In the genomic region with DNA sequence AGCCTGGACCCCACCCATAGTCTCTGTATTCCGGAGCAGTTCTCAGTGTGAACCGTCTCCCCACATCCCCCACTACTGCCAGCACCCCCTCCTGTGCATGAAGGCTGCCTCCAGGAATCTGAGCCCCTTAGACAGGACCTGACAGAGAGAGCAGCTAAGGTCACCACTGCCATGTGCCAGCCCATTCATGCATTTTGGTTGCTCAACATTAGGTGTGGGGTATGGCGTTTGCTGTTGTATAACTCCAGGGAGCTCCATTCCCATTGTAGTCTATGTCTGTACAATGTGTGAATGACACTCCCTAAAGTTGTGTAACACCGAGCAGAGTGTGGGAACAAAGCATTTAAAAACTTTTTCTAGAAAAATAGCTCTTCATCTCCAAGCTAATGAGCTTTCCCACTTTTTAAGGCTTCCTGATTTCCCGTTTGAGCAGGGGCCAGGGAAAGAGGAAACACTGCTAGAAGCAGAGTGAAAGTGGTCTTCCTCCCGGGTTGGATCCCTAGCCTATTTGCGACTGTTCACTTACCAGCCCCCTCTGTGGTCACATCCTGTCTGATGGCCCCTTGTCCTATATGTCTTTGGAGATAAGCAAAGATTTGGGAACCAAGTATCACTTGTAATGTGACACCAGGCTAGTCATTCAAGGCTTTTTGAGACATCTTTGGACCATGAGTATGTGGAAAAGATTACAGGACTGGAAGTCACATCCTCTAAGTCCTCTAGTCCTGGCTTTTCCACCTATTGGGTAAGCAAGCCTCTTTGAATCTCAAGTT, we compare ENCODE assay signal across 15 cellular contexts. TPM values are rescaled to one million over a fixed set of nuclear protein-coding genes. Genes with fewer than 3 reads are reported as not detected.
DNase-seq lines count a peak whose midpoint lies in the region; ATAC-seq, FAIRE-seq and TF ChIP-seq lines count a peak whose summit lies in the region.
"Had no signal": no experiment of that assay in that cellular context is flagged by ENCODE, and none has a peak within 500 bp of the region (broad histone marks: within the 10 kb centered on the region; RNA-seq: fewer than 3 reads in every experiment).

No MANE protein-coding gene starts in this region.

- H3K4me3 ChIP-seq in RWPE2 (ENCODE audit: severe bottlenecking) (no peak overlapping the region), fibroblast of mammary gland (ENCODE audit: control insufficient read depth, low read depth, low read length) (no peak overlapping the region), small intestine (ENCODE audit: low read depth in 1 of 2, low read length in 2 of 2) (no peak overlapping the region)
- H3K4me3 ChIP-seq: prostate gland had no signal

- H3K36me3 ChIP-seq in RWPE2 (ENCODE audit: low read depth) (peaks cover 13% of the 10 kb centered on the region), small intestine (ENCODE audit: control insufficient read depth in 2 of 2, insufficient read depth in 2 of 2, low read length in 2 of 2) (no peaks in the 10 kb centered on the region)
- H3K36me3 ChIP-seq: prostate gland had no signal

- DNase-seq in CD1c-positive myeloid dendritic cell (ENCODE audit: extremely low spot score) (peak; percentile 5), RWPE2 (ENCODE audit: low spot score) (peak; percentile 28), fibroblast of mammary gland (ENCODE audit: low read depth) (peak; percentile 80), nephron progenitor cell (no peak), small intestine (no peak), OCI-M2 (lab: John Stamatoyannopoulos, UW; ENCODE audit: unreplicated experiment) (no peak), WTC11 (ENCODE audit: low spot score) (no peak)
- DNase-seq in activated CD4-positive, CD25-positive, alpha-beta regulatory T cell treated with anti-CD3 and anti-CD28 coated beads, Interleukin-2, amount 50 U/mL, for 72 hours = no peak
- DNase-seq: CD8-positive, alpha-beta T cell; NCI-H526; stimulated activated naive CD4-positive, alpha-beta T cell had no signal

- H3K4me3 Mint-ChIP-seq in nephron progenitor cell (peak overlapping the region; percentile 28), WTC11 (no peak overlapping the region)
- H3K4me3 Mint-ChIP-seq: CD8-positive, alpha-beta T cell had no signal

- H3K27me3 ChIP-seq in RWPE2 (ENCODE audit: insufficient read depth, poor library complexity, severe bottlenecking) (no peaks in the 10 kb centered on the region), small intestine (ENCODE audit: control insufficient read depth in 2 of 2, insufficient read depth in 2 of 2, low read length in 2 of 2) (no peaks in the 10 kb centered on the region)

- POLR2A ChIA-PET in WTC11 (lab: Charles Lee) = interaction anchor here (2.5 kb wide), 1 partner anchor 76 kb away, joined by 10 read pairs; the partner anchor contains the start of gene VCP

- H3K9me3 Mint-ChIP-seq in nephron progenitor cell = no peaks in the 10 kb centered on the region
- no peaks in the 10 kb centered on the region for H3K9me3 Mint-ChIP-seq in WTC11
- H3K9me3 Mint-ChIP-seq: activated naive CD4-positive, alpha-beta T cell treated with anti-CD3 and anti-CD28 coated beads, Interleukin-2, amount 50 U/mL, for 72 hours; CD8-positive, alpha-beta T cell had no signal

- 73 to 82% (median 75%) methylated on average over 7 of the region's 7 CpGs for WGBS in small intestine, 3 donors

- H3K27ac Mint-ChIP-seq in nephron progenitor cell (peak overlapping the region; percentile 27), WTC11 (no peak overlapping the region)
- H3K27ac Mint-ChIP-seq: CD8-positive, alpha-beta T cell had no signal

- TF ChIP-seq CTCF in RWPE2 (IDR thresholded peaks at IDR 0.05; ENCODE audit: poor library complexity, severe bottlenecking) (no peak), fibroblast of mammary gland (conservative IDR thresholded peaks at IDR 0.05; ENCODE audit: control insufficient read depth, insufficient read depth, low read depth, low read length) (no peak), nephron progenitor cell (IDR thresholded peaks at IDR 0.05) (no peak), WTC11 (IDR thresholded peaks at IDR 0.05) (no peak)

- no peaks in the 10 kb centered on the region for H3K9me3 ChIP-seq in RWPE2 (ENCODE audit: severe bottlenecking)
- H3K9me3 ChIP-seq in small intestine (ENCODE audit: control insufficient read depth, low read depth) = no peaks in the 10 kb centered on the region
- H3K9me3 ChIP-seq: prostate gland had no signal

- no peak for FAIRE-seq in small intestine (lab: Jason Lieb, UNC)
- FAIRE-seq: GM18507, H54 had no signal

- peaks cover 12% of the 10 kb centered on the region for H3K36me3 Mint-ChIP-seq in nephron progenitor cell (ENCODE audit: low read depth)
- peaks cover 34% of the 10 kb centered on the region for H3K36me3 Mint-ChIP-seq in WTC11

- H3K4me1 Mint-ChIP-seq in nephron progenitor cell = peaks cover 78% of the 10 kb centered on the region
- H3K4me1 Mint-ChIP-seq in WTC11 = peaks cover 52% of the 10 kb centered on the region

- H3K27me3 Mint-ChIP-seq in nephron progenitor cell (ENCODE audit: low read depth, poor library complexity) = peaks cover 2% of the 10 kb centered on the region
- no peaks in the 10 kb centered on the region; the same call in 1 of the 2 replicates for H3K27me3 Mint-ChIP-seq in WTC11 (ENCODE audit: low read depth)

- CTCF ChIA-PET in WTC11 (lab: Charles Lee) = interaction anchor here (1.0 to 10.1 kb wide), 14 partner anchors 11 to 294 kb away, joined by 3 to 183 read pairs (median 8); partner anchors contain the start of gene VCP

- ATAC-seq in RWPE2 (ENCODE audit: low read depth) = peak; percentile 47
- no peak for ATAC-seq in WTC11
- ATAC-seq: activated naive CD4-positive, alpha-beta T cell treated with anti-CD3 and anti-CD28 coated beads, Interleukin-2, amount 50 U/mL, for 72 hours; CD8-positive, alpha-beta T cell had no signal

- H3K27ac ChIP-seq in RWPE2 (ENCODE audit: poor library complexity, severe bottlenecking) = peak overlapping the region; percentile 83
- peak overlapping the region in 1 of 2 donors; percentile 90 for H3K27ac ChIP-seq in small intestine (ENCODE audit: low read depth in 1 of 2, low read length in 1 of 2)

- H3K4me1 ChIP-seq in RWPE2 (ENCODE audit: insufficient read depth, poor library complexity, severe bottlenecking) (peaks cover 45% of the 10 kb centered on the region), small intestine (ENCODE audit: control insufficient read depth in 2 of 2, insufficient read depth in 1 of 2, low read depth in 1 of 2, low read length in 1 of 2) (peaks cover 0 to 8% of the 10 kb centered on the region in 2 donors)
- H3K4me1 ChIP-seq: prostate gland had no signal

TF ChIP-seq in WTC11, 78 proteins besides CTCF, POLR2A, EP300 and RAD21 (continues in another document):
- no peak for TF ChIP-seq NR1H2 (CRISPR knock-in tag; IDR thresholded peaks at IDR 0.05)
- TF ChIP-seq MXD4 (CRISPR knock-in tag; IDR thresholded peaks at IDR 0.05; ENCODE audit: borderline replicate concordance) = no peak
- TF ChIP-seq FOXJ3 (CRISPR knock-in tag; IDR thresholded peaks at IDR 0.05; ENCODE audit: borderline replicate concordance) = no peak
- TF ChIP-seq ZNF416 (CRISPR knock-in tag; IDR thresholded peaks at IDR 0.05) = no peak
- TF ChIP-seq ZNF263 (CRISPR knock-in tag; IDR thresholded peaks at IDR 0.05; ENCODE audit: low read depth) = no peak
- TF ChIP-seq, protein P1, sequence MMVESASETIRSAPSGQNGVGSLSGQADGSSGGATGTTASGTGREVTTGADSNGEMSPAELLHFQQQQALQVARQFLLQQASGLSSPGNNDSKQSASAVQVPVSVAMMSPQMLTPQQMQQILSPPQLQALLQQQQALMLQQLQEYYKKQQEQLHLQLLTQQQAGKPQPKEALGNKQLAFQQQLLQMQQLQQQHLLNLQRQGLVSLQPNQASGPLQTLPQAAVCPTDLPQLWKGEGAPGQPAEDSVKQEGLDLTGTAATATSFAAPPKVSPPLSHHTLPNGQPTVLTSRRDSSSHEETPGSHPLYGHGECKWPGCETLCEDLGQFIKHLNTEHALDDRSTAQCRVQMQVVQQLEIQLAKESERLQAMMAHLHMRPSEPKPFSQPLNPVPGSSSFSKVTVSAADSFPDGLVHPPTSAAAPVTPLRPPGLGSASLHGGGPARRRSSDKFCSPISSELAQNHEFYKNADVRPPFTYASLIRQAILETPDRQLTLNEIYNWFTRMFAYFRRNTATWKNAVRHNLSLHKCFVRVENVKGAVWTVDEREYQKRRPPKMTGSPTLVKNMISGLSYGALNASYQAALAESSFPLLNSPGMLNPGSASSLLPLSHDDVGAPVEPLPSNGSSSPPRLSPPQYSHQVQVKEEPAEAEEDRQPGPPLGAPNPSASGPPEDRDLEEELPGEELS (CRISPR knock-in tag; IDR thresholded peaks at IDR 0.05) = no peak
- TF ChIP-seq GTF2I (CRISPR knock-in tag; conservative IDR thresholded peaks at IDR 0.05) = no peak
- TF ChIP-seq ATF2 (CRISPR knock-in tag; IDR thresholded peaks at IDR 0.05; ENCODE audit: borderline replicate concordance, low read depth) = no peak
- TF ChIP-seq ZNF317 (CRISPR knock-in tag; IDR thresholded peaks at IDR 0.05; ENCODE audit: borderline replicate concordance, low read depth) = no peak
- TF ChIP-seq, protein P2, sequence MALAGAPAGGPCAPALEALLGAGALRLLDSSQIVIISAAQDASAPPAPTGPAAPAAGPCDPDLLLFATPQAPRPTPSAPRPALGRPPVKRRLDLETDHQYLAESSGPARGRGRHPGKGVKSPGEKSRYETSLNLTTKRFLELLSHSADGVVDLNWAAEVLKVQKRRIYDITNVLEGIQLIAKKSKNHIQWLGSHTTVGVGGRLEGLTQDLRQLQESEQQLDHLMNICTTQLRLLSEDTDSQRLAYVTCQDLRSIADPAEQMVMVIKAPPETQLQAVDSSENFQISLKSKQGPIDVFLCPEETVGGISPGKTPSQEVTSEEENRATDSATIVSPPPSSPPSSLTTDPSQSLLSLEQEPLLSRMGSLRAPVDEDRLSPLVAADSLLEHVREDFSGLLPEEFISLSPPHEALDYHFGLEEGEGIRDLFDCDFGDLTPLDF (CRISPR knock-in tag; IDR thresholded peaks at IDR 0.05) = no peak
- no peak for TF ChIP-seq RORB (CRISPR knock-in tag; IDR thresholded peaks at IDR 0.05)
- TF ChIP-seq ELF4 (CRISPR knock-in tag; IDR thresholded peaks at IDR 0.05; ENCODE audit: low read depth) = no peak

RNA-seq across cellular contexts. Expression of gene DNAJB5, which starts 5.9 kb away (rescaled TPM):
- 1 to 10 TPM; 2.2 to 6.8 (median 5.4) TPM for polyA plus RNA-seq in small intestine
- 26.7 to 30.0 TPM (median 28.6 TPM) in 3 replicates for total RNA-seq in WTC11 (2021)

RNA-seq across cellular contexts. Expression of gene PHF24, which starts 37.4 kb away (rescaled TPM):
- under 1 TPM in 1 of 3 donors, not detected in 2; 0.39 TPM for polyA plus RNA-seq in small intestine
- total RNA-seq in WTC11 (2021) = 0.34 to 0.59 TPM (median 0.53 TPM) in 3 replicates
- total RNA-seq: CD8-positive, alpha-beta T cell had no signal

Comparison
In these comparisons a context has a peak if more than half of its experiments do, and no peak if none do; other contexts are left out.
1. DNase-seq: peak in CD1c-positive myeloid dendritic cell (single experiment), RWPE2 (single experiment) and fibroblast of mammary gland (single experiment); none in nephron progenitor cell (single experiment), small intestine (single experiment), OCI-M2 (single experiment), WTC11 (single experiment) and activated CD4-positive, CD25-positive, alpha-beta regulatory T cell treated with anti-CD3 and anti-CD28 coated beads, Interleukin-2, amount 50 U/mL, for 72 hours (single experiment).